In the genomic region with DNA sequence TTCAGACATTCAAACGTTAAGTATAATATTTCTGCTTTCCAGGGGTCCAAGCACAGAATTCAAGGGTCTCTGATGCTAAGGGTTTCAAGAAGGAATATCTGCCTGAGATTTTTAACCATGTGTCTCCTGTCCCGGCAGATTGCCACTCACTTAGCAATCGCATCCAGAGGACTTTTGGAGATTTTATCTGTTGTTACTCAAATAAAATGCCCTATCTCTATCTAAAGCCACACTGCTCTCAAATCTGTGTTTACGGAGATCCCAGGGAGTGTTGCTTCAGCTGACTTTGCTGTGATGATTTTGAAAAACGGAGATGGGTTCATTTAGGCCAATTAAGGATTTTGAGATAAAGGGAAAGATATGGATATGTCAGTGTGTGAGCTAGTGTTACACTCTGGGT, we compare ENCODE assay signal across 1 cellular context.
TF ChIP-seq lines count a peak whose summit lies in the region.

No MANE protein-coding gene starts in this region.

TF ChIP-seq in SK-N-SH, 30 proteins besides CTCF, POLR2A, EP300 and RAD21 (continued from another document):
- TF ChIP-seq, protein P1, sequence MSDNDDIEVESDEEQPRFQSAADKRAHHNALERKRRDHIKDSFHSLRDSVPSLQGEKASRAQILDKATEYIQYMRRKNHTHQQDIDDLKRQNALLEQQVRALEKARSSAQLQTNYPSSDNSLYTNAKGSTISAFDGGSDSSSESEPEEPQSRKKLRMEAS (IDR thresholded peaks at IDR 0.05; ENCODE audit: low read depth) = no peak
- TF ChIP-seq SIN3A (IDR thresholded peaks at IDR 0.05; ENCODE audit: borderline replicate concordance, low read depth, low read length) (no peak), EZH2phosphoT487 (IDR thresholded peaks at IDR 0.05; ENCODE audit: borderline replicate concordance, low read depth) (no peak), TEAD4 (IDR thresholded peaks at IDR 0.05; ENCODE audit: borderline replicate concordance, insufficient read depth) (no peak), GABPA (IDR thresholded peaks at IDR 0.05; ENCODE audit: low read depth) (no peak), MXI1 (IDR thresholded peaks at IDR 0.05; ENCODE audit: low read depth, low read length) (0 out of 2 replicates have a peak, but pooled peaks have one; percentile 29), GATA2 (CRISPR knock-in tag; IDR thresholded peaks at IDR 0.05) (peak; percentile 77)
